11 cellular contexts compared by ENCODE assay signal in genomic region chr17:10126554-10127493, GRCh38.
DNase-seq lines count a peak whose midpoint lies in the region; ATAC-seq, FAIRE-seq and TF ChIP-seq lines count a peak whose summit lies in the region.
"Had no signal": no experiment of that assay in that cellular context is flagged by ENCODE, and none has a peak within 500 bp of the region (broad histone marks: within the 10 kb centered on the region; RNA-seq: fewer than 3 reads in every experiment).

No MANE protein-coding gene starts in this region.

- 78 to 100% methylated on average over 3 to 16 of the region's 18 CpGs for WGBS in H1 (ENCODE audit: extremely low coverage in 1 of 2, insufficient coverage in 1 of 2, insufficient read length in 1 of 2, insufficient replicate concordance in 2 of 2, low coverage in 1 of 2, low lambda C conversion rate in 2 of 2, missing lambda C conversion rate in 1 of 2), 2 experiments

- peak overlapping the region; percentile 21 for H2BK5ac ChIP-seq in H1 (ENCODE audit: low read depth, low read length)

- H3K4me1 ChIP-seq in H1 (replicated peaks in 1 of 4; ENCODE audit: control insufficient read depth in 3 of 4, insufficient read depth in 4 of 4, low read length in 3 of 4), result peaks cover 5 to 22% (median 10%) of the 10 kb centered on the region in 4 experiments
- H3K4me1 ChIP-seq in naive thymus-derived CD4-positive, alpha-beta T cell (ENCODE audit: control insufficient read depth in 2 of 2, insufficient read depth in 2 of 2, low read length in 2 of 2), result peaks cover 0 to 7% of the 10 kb centered on the region in 2 donors

- H3K4me3 ChIP-seq in H1 (ENCODE audit: extremely low read depth in 1 of 4, insufficient read depth in 2 of 4, low read depth in 3 of 4, low read length in 4 of 4), result no peak overlapping the region
- no peak overlapping the region for H3K4me3 ChIP-seq in naive thymus-derived CD4-positive, alpha-beta T cell (ENCODE audit: low read length)

- no peak overlapping the region for H3K4me3 Mint-ChIP-seq in MCF 10A (ENCODE audit: unreplicated experiment)
- H3K4me3 Mint-ChIP-seq in naive thymus-derived CD4-positive, alpha-beta T cell, result peak overlapping the region in 1 of 10 donors; percentile 6

- peak overlapping the region; percentile 91 for H4K91ac ChIP-seq in H1 (replicated peaks; ENCODE audit: insufficient read length, low read length)

- no peaks in the 10 kb centered on the region for H3K36me3 ChIP-seq in H1 (ENCODE audit: control insufficient read depth in 2 of 4, insufficient read depth in 4 of 4, low read length in 3 of 4)
- H3K36me3 ChIP-seq in naive thymus-derived CD4-positive, alpha-beta T cell (ENCODE audit: control insufficient read depth in 2 of 3, insufficient read depth in 3 of 3, low read length in 3 of 3), result no peaks in the 10 kb centered on the region

- H3K14ac ChIP-seq in H1 (ENCODE audit: insufficient read length), result no peak overlapping the region

- DNase-seq in T47D (ENCODE audit: low read depth in 1 of 2, low spot score in 1 of 2) (peak; percentile 36 to 38), MCF 10A (ENCODE audit: unreplicated experiment) (no peak), H1 (ENCODE audit: low read depth in 1 of 2, low spot score in 2 of 2) (no peak), urothelium cell line (ENCODE audit: low spot score) (peak; percentile 33), NCI-H510A (lab: John Stamatoyannopoulos, UW) (no peak), NCI-H446 (lab: John Stamatoyannopoulos, UW) (no peak)
- DNase-seq in naive thymus-derived CD4-positive, alpha-beta T cell, result peak in 1 of 9 donors; percentile 29
- DNase-seq in stimulated activated CD8-positive, alpha-beta memory T cell treated with anti-CD3 and anti-CD28 coated beads, Interleukin-4, amount 100 ng/mL, for 48 hours, result no peak
- DNase-seq: COR-L47, NCI-H1930 had no signal

- H3K27ac Mint-ChIP-seq in MCF 10A (ENCODE audit: low read depth, unreplicated experiment), result no peak overlapping the region
- peak overlapping the region in 2 of 9 donors; percentile 36 to 69 for H3K27ac Mint-ChIP-seq in naive thymus-derived CD4-positive, alpha-beta T cell

- no peaks in the 10 kb centered on the region for H3K79me1 ChIP-seq in H1 (ENCODE audit: low read depth, low read length)

- H3K4me2 ChIP-seq in H1 (ENCODE audit: insufficient read depth in 1 of 2, low read depth in 2 of 2, low read length in 2 of 2), result no peak overlapping the region; a peak in 2 of 4 replicates

- no TSS peak for BruUV-seq in MCF 10A (replicated peaks; lab: Mats Ljungman, UMichigan)

- peak overlapping the region; percentile 42 for H3K56ac ChIP-seq in H1 (replicated peaks; ENCODE audit: insufficient read length, low read depth, low read length)

- no peaks in the 10 kb centered on the region for H3K36me3 Mint-ChIP-seq in MCF 10A (ENCODE audit: insufficient read depth, unreplicated experiment)
- H3K36me3 Mint-ChIP-seq in naive thymus-derived CD4-positive, alpha-beta T cell, result no peaks in the 10 kb centered on the region

- peak overlapping the region; percentile 35; the same call in 1 of the 2 replicates for H2AFZ ChIP-seq in H1 (ENCODE audit: low read length)

- CTCF ChIA-PET in MCF 10A (lab: Yijun Ruan, JAX) (interaction anchor here (0.8 kb wide), 1 partner anchor 12 kb away, joined by 3 read pairs; no protein-coding TSS in a partner anchor), H1 (lab: Charles Lee; ENCODE audit: partially characterized antibody) (interaction anchor here (0.8 to 1.0 kb wide), 2 partner anchors 33 to 100 kb away, joined by 3 read pairs; no protein-coding TSS in a partner anchor)
- CTCF ChIA-PET in naive thymus-derived CD4-positive, alpha-beta T cell (lab: Charles Lee), result no interaction called here

- H2AK5ac ChIP-seq in H1 (ENCODE audit: low read depth, low read length), result peak overlapping the region; percentile 90

- H3K23ac ChIP-seq in H1 (ENCODE audit: insufficient read length), result no peak overlapping the region

- no peaks in the 10 kb centered on the region for H3K4me1 Mint-ChIP-seq in MCF 10A (ENCODE audit: insufficient read depth, unreplicated experiment)
- peaks cover 6 to 22% (median 13%) of the 10 kb centered on the region in 7 donors for H3K4me1 Mint-ChIP-seq in naive thymus-derived CD4-positive, alpha-beta T cell

- H4K8ac ChIP-seq in H1 (ENCODE audit: extremely low read depth, insufficient read depth, low read length), result peak overlapping the region; percentile 9; the same call in 1 of the 2 replicates

- H3K27me3 Mint-ChIP-seq in MCF 10A (ENCODE audit: insufficient read depth, unreplicated experiment), result no peaks in the 10 kb centered on the region
- peaks cover 0 to 10% (median 5%) of the 10 kb centered on the region in 5 donors for H3K27me3 Mint-ChIP-seq in naive thymus-derived CD4-positive, alpha-beta T cell

- intact Hi-C loops in MCF 10A (cut with micrococcal nuclease), result no loop called here
- intact Hi-C loops in naive thymus-derived CD4-positive, alpha-beta T cell (cut with micrococcal nuclease), result no loop called here

- ATAC-seq in naive thymus-derived CD4-positive, alpha-beta T cell, result peak; percentile 72
- ATAC-seq: HCT116 had no signal

- peak overlapping the region; percentile 93 for H2BK15ac ChIP-seq in H1 (ENCODE audit: low read length)

- H3K4ac ChIP-seq in H1 (replicated peaks; ENCODE audit: insufficient read length, low read depth, low read length), result peak overlapping the region; percentile 96

- peak overlapping the region; percentile 62 for H2BK120ac ChIP-seq in H1 (replicated peaks; ENCODE audit: low read depth, low read length)

- FAIRE-seq in H1 (lab: Jason Lieb, UNC) (no peak), urothelium cell line (lab: Jason Lieb, UNC) (no peak)

- POLR2A ChIA-PET in MCF 10A (lab: Yijun Ruan, JAX), result interaction anchor here (0.7 kb wide), 1 partner anchor 12 kb away, joined by 3 read pairs; no protein-coding TSS in a partner anchor
- POLR2A ChIA-PET in H1 (lab: Charles Lee; ENCODE audit: partially characterized antibody), result interaction anchor here (0.8 to 2.0 kb wide), 4 partner anchors 11 to 71 kb away, joined by 3 to 6 read pairs (median 3); partner anchors contain the start of gene GAS7
- POLR2A ChIA-PET in naive thymus-derived CD4-positive, alpha-beta T cell (lab: Charles Lee), result no interaction called here

- H4K5ac ChIP-seq in H1 (ENCODE audit: insufficient read length, low read depth, low read length), result peak overlapping the region; percentile 20

- TF ChIP-seq EP300 in H1 (IDR thresholded peaks at IDR 0.05; ENCODE audit: borderline replicate concordance in 1 of 2, low read depth in 2 of 2, low read length in 2 of 2), result no peak

- no peaks in the 10 kb centered on the region for H3K9me3 ChIP-seq in H1 (ENCODE audit: insufficient read depth in 2 of 2, low read depth in 1 of 2, low read length in 1 of 2)
- H3K9me3 ChIP-seq in naive thymus-derived CD4-positive, alpha-beta T cell (ENCODE audit: control insufficient read depth in 2 of 3, low read length in 3 of 3), result no peaks in the 10 kb centered on the region

- peak overlapping the region; percentile 94 for H2BK20ac ChIP-seq in H1 (ENCODE audit: low read length)

- peak overlapping the region in 1 of 4 experiments; percentile 34; a peak in 3 of 7 replicates for H3K9ac ChIP-seq in H1 (replicated peaks in 1 of 4; ENCODE audit: extremely low read depth in 1 of 4, low read depth in 3 of 4, low read length in 3 of 4)

- H3K23me2 ChIP-seq in H1 (ENCODE audit: low read depth, low read length), result peaks cover 3% of the 10 kb centered on the region; the same call in 1 of the 2 replicates

- in situ Hi-C loops in T47D (cut with HindIII; ENCODE audit: low pct_unique_long_range_greater_than_20kb, low sequenced_read_pairs), result no loop called here

- peaks cover 0 to 3% of the 10 kb centered on the region in 2 experiments for H4K20me1 ChIP-seq in H1 (replicated peaks in 1 of 2; ENCODE audit: control insufficient read depth in 1 of 2, insufficient read depth in 2 of 2, low read length in 2 of 2)

- TF ChIP-seq CTCF in MCF 10A (IDR thresholded peaks at IDR 0.05; ENCODE audit: unreplicated experiment) (no peak), H1 (IDR thresholded peaks at IDR 0.05; ENCODE audit: control extremely low read depth in 1 of 3, insufficient read depth in 1 of 3, low read depth in 1 of 3, low read length in 3 of 3) (no peak)

- peak overlapping the region; percentile 96 for H2BK12ac ChIP-seq in H1 (ENCODE audit: low read depth, low read length)

- no peaks in the 10 kb centered on the region for H3K79me2 ChIP-seq in H1 (ENCODE audit: control insufficient read depth in 1 of 2, insufficient read depth in 2 of 2, low read length in 2 of 2)

- H3K18ac ChIP-seq in H1 (ENCODE audit: extremely low read depth, low read length), result peak overlapping the region; percentile 2

- H3K27ac ChIP-seq in H1 (ENCODE audit: low read depth, low read length), result no peak overlapping the region
- H3K27ac ChIP-seq in naive thymus-derived CD4-positive, alpha-beta T cell (ENCODE audit: low read depth, low read length), result no peak overlapping the region

- no peak for TF ChIP-seq POLR2A in H1 (IDR thresholded peaks at IDR 0.05; ENCODE audit: control extremely low read depth in 1 of 2, low read depth in 2 of 2, low read length in 2 of 2)

- TF ChIP-seq RAD21 in H1 (IDR thresholded peaks at IDR 0.05 in 1 of 2, conservative IDR thresholded peaks at IDR 0.05 in 1 of 2; ENCODE audit: low read depth in 2 of 2, low read length in 2 of 2), result no peak

- H3K27me3 ChIP-seq in H1 (replicated peaks in 1 of 4; ENCODE audit: control insufficient read depth in 3 of 4, extremely low read depth in 1 of 4, insufficient read depth in 3 of 4, low read length in 3 of 4), result no peaks in the 10 kb centered on the region
- H3K27me3 ChIP-seq in naive thymus-derived CD4-positive, alpha-beta T cell (ENCODE audit: control insufficient read depth in 2 of 2, insufficient read depth in 2 of 2, low read length in 2 of 2), result no peaks in the 10 kb centered on the region

- no peaks in the 10 kb centered on the region for H3K9me3 Mint-ChIP-seq in MCF 10A (ENCODE audit: unreplicated experiment)
- H3K9me3 Mint-ChIP-seq in naive thymus-derived CD4-positive, alpha-beta T cell, result peaks cover 0 to 4% (median 0%) of the 10 kb centered on the region in 11 donors

TF ChIP-seq in H1, 55 proteins besides CTCF, POLR2A, EP300 and RAD21:
- TF ChIP-seq KDM1A (IDR thresholded peaks at IDR 0.05; ENCODE audit: borderline replicate concordance, low read length) (peak; percentile 87), SP4 (IDR thresholded peaks at IDR 0.05; ENCODE audit: low read length) (no peak), CEBPB (IDR thresholded peaks at IDR 0.05; ENCODE audit: low read depth, low read length) (peak; percentile 77)

Comparison
In these comparisons a context has a peak if more than half of its experiments do, and no peak if none do; other contexts are left out.
1. DNase-seq: peak in T47D (2 of 2) and urothelium cell line (single experiment); none in MCF 10A (single experiment), H1 (0 of 2), NCI-H510A (single experiment), NCI-H446 (0 of 2) and stimulated activated CD8-positive, alpha-beta memory T cell treated with anti-CD3 and anti-CD28 coated beads, Interleukin-4, amount 100 ng/mL, for 48 hours (single experiment).